Comparison of ENCODE assay signal across 8 cellular contexts in genomic region chr22:42268852-42269406, GRCh38. TPM values are rescaled to one million over a fixed set of nuclear protein-coding genes. Genes with fewer than 3 reads are reported as not detected.
A peak's percentile ranks its signal among the peaks of the same experiment; 100 is the strongest.
DNase-seq lines count a peak whose midpoint lies in the region; ATAC-seq, FAIRE-seq and TF ChIP-seq lines count a peak whose summit lies in the region.

No MANE protein-coding gene starts in this region.

- FAIRE-seq in A549 (lab: Jason Lieb, UNC) = no peak

- H3K27ac ChIP-seq in A549 = peak overlapping the region; percentile 82 to 98
- peak overlapping the region; percentile 89 for H3K27ac ChIP-seq in HL-60 (replicated peaks)
- peak overlapping the region; percentile 41 for H3K27ac ChIP-seq in mesodermal cell (ENCODE audit: low read depth, low read length, severe bottlenecking)

- peak overlapping the region; percentile 97 for H3K4me2 ChIP-seq in A549

- peaks cover 13% of the 10 kb centered on the region for H3K36me3 ChIP-seq in mesodermal cell (ENCODE audit: control insufficient read depth, insufficient read depth, low read length)

- H3K36me3 Mint-ChIP-seq in brain = peaks cover 3% of the 10 kb centered on the region

- no peak for TF ChIP-seq POLR2A in A549 (IDR thresholded peaks at IDR 0.05; ENCODE audit: low read length)

- H3K9me3 Mint-ChIP-seq in brain = no peaks in the 10 kb centered on the region

- peaks cover 68% of the 10 kb centered on the region for H3K4me1 Mint-ChIP-seq in brain

- TF ChIP-seq CTCF in A549 (IDR thresholded peaks at IDR 0.05) (no peak), HL-60 (IDR thresholded peaks at IDR 0.05; ENCODE audit: insufficient read depth, low read length) (no peak), brain (conservative IDR thresholded peaks at IDR 0.05) (no peak)

- H3K27me3 Mint-ChIP-seq in brain = no peaks in the 10 kb centered on the region

- H3K4me3 Mint-ChIP-seq in brain = peak overlapping the region; percentile 92 to 97 (median 96)

- H3K4me1 ChIP-seq in A549 (peaks cover 17% of the 10 kb centered on the region), mesodermal cell (ENCODE audit: control insufficient read depth, insufficient read depth, low read length, poor library complexity, severe bottlenecking) (peaks cover 15% of the 10 kb centered on the region)

- 12% methylated on average over 9 of the region's 9 CpGs for WGBS in A549 (ENCODE audit: missing lambda C conversion rate)
- WGBS in mesodermal cell (ENCODE audit: insufficient coverage in 2 of 2), 2 experiments = 3 to 26% methylated on average over 5 to 7 of the region's 9 CpGs

- no peak for TF ChIP-seq EP300 in A549 (IDR thresholded peaks at IDR 0.05)

- ATAC-seq in A549 = no peak
- ATAC-seq in HG03469 (IDR thresholded peaks at IDR 0.05; ENCODE audit: unreplicated experiment) = no peak

- CTCF ChIA-PET in A549 (lab: Yijun Ruan, JAX) = interaction anchor here (0.8 kb wide), 1 partner anchor 9 kb away, joined by 3 read pairs; no protein-coding TSS in a partner anchor

- no peak for TF ChIP-seq RAD21 in A549 (conservative IDR thresholded peaks at IDR 0.05 in 1 of 2, IDR thresholded peaks at IDR 0.05 in 1 of 2)

- H3K4me3 ChIP-seq in A549 (peak overlapping the region; percentile 86), HL-60 (replicated peaks; ENCODE audit: insufficient read depth, low read length) (peak overlapping the region; percentile 98), mesodermal cell (ENCODE audit: extremely low read depth, insufficient read depth, low read length, poor library complexity, severe bottlenecking) (peak overlapping the region; percentile 97)

- peak overlapping the region; percentile 31 to 92 (median 87) for H3K27ac Mint-ChIP-seq in brain

- no peaks in the 10 kb centered on the region for H3K27me3 ChIP-seq in HL-60 (ENCODE audit: insufficient read depth, poor library complexity, severe bottlenecking)

- DNase-seq in A549 (ENCODE audit: low read depth in 1 of 2, low spot score in 1 of 2) (no peak), HL-60 (ENCODE audit: low read depth in 1 of 2, low spot score in 1 of 2) (no peak), KG1 (lab: John Stamatoyannopoulos, UW) (no peak)
- no peak for DNase-seq in stimulated activated CD4-positive, alpha-beta T cell treated with anti-CD3 and anti-CD28 coated beads, Interleukin-4, amount 100 ng/mL, for 24 hours
- no peak for DNase-seq in stimulated activated CD4-positive, alpha-beta T cell treated with anti-CD3 and anti-CD28 coated beads, Interleukin-15, amount 100 ng/mL, for 24 hours

- POLR2A ChIA-PET in A549 (lab: Yijun Ruan, JAX) = no interaction called here

- H3K9me3 ChIP-seq in A549 (no peaks in the 10 kb centered on the region), mesodermal cell (ENCODE audit: control insufficient read depth, low read length) (no peaks in the 10 kb centered on the region)

TF ChIP-seq in A549, 52 proteins besides CTCF, POLR2A, EP300 and RAD21:
- TF ChIP-seq FOSL2 (IDR thresholded peaks at IDR 0.05) (no peak), FOSL2 (CRISPR knock-in tag; IDR thresholded peaks at IDR 0.05) (no peak), RARB (CRISPR knock-in tag; IDR thresholded peaks at IDR 0.05) (no peak), EHF (CRISPR knock-in tag; IDR thresholded peaks at IDR 0.05) (no peak), SREBF2 (IDR thresholded peaks at IDR 0.05) (no peak), FOXS1 (CRISPR knock-in tag; IDR thresholded peaks at IDR 0.05) (no peak), JUNB (IDR thresholded peaks at IDR 0.05) (no peak), ZFP36 (IDR thresholded peaks at IDR 0.05; ENCODE audit: borderline replicate concordance, partially characterized antibody) (no peak), KDM5A (IDR thresholded peaks at IDR 0.05) (no peak), USF2 (IDR thresholded peaks at IDR 0.05) (no peak), CHD2 (IDR thresholded peaks at IDR 0.05; ENCODE audit: low read length, partially characterized antibody) (no peak), RNF2 (IDR thresholded peaks at IDR 0.05; ENCODE audit: borderline replicate concordance, low read depth) (no peak)
- TF ChIP-seq, protein P1, sequence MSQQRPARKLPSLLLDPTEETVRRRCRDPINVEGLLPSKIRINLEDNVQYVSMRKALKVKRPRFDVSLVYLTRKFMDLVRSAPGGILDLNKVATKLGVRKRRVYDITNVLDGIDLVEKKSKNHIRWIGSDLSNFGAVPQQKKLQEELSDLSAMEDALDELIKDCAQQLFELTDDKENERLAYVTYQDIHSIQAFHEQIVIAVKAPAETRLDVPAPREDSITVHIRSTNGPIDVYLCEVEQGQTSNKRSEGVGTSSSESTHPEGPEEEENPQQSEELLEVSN (IDR thresholded peaks at IDR 0.05; ENCODE audit: borderline replicate concordance, low read depth) = no peak
- TF ChIP-seq, protein P2, sequence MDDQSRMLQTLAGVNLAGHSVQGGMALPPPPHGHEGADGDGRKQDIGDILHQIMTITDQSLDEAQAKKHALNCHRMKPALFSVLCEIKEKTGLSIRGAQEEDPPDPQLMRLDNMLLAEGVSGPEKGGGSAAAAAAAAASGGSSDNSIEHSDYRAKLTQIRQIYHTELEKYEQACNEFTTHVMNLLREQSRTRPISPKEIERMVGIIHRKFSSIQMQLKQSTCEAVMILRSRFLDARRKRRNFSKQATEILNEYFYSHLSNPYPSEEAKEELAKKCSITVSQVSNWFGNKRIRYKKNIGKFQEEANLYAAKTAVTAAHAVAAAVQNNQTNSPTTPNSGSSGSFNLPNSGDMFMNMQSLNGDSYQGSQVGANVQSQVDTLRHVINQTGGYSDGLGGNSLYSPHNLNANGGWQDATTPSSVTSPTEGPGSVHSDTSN (IDR thresholded peaks at IDR 0.05) = no peak
- TF ChIP-seq, protein P3, sequence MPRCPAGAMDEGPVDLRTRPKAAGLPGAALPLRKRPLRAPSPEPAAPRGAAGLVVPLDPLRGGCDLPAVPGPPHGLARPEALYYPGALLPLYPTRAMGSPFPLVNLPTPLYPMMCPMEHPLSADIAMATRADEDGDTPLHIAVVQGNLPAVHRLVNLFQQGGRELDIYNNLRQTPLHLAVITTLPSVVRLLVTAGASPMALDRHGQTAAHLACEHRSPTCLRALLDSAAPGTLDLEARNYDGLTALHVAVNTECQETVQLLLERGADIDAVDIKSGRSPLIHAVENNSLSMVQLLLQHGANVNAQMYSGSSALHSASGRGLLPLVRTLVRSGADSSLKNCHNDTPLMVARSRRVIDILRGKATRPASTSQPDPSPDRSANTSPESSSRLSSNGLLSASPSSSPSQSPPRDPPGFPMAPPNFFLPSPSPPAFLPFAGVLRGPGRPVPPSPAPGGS (IDR thresholded peaks at IDR 0.05) = no peak

RNA-seq across cellular contexts. Expression of gene TCF20, which starts 1.5 kb away (rescaled TPM):
- polyA plus RNA-seq in A549 (2011; rRNA removed) (16.5 and 17.1 TPM in 2 replicates), A549 (2017; fragmentation: RNase III; extraction: RNeasy Plus Mini Kit Qiagen cat#74134 plus additional on column Dnase treatment) (11.6 to 12.5 TPM (median 11.9 TPM) in 3 replicates), brain (ENCODE audit: insufficient read depth, low read depth, low replicate concordance) (19.3 TPM)
- polyA plus RNA-seq in A549 (2012; cell fraction: cytosol; rRNA removed) = 10.3 and 11.9 TPM in 2 replicates
- polyA plus RNA-seq in A549 (2012; cell fraction: nucleus; rRNA removed) = 9.3 and 10.9 TPM in 2 replicates
- polyA minus RNA-seq in A549 (2011; rRNA and poly(A)+ RNA removed) = 50.8 and 59.5 TPM in 2 replicates
- 27.8 TPM for polyA plus RNA-seq in mesodermal cell (2013, experiment 1 of 2)
- 24.9 TPM for polyA plus RNA-seq in mesodermal cell (2013, experiment 2 of 2)
